In the genomic region with DNA sequence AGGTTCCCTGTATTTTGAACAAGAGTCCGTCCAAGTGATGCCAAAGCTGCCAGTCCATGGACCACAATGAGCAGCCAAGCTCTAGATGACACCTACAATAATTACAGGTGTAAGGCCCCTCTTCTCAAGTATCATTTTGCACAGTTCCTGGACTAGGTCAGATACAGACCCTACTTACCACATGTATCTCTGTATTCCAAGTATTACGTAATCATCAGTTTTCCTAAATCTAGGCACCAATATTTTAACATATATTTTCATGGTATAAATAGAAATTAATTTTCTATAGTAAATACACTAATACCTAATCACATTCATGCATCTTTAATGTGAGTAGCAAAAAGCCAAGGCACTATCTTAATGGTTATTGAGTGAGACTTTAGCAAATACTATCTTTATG, we compare ENCODE assay signal across 32 cellular contexts.
"Had no signal": no experiment of that assay in that cellular context is flagged by ENCODE, and none has a peak within 500 bp of the region (broad histone marks: within the 10 kb centered on the region; RNA-seq: fewer than 3 reads in every experiment).

No MANE protein-coding gene starts in this region.

- ATAC-seq: activated CD8-positive, alpha-beta T cell treated with anti-CD3 and anti-CD28 coated beads for 36 hours; activated naive CD4-positive, alpha-beta T cell treated with anti-CD3 and anti-CD28 coated beads, Interleukin-2, amount 50 U/mL, for 72 hours; activated T-cell treated with anti-CD3 and anti-CD28 coated beads, Interleukin-2, amount 50 U/mL, for 4 hours; activated T-cell treated with anti-CD3 and anti-CD28 coated beads, Interleukin-2, amount 50 U/mL, for 72 hours; activated T-helper 17 cell treated with anti-CD3 and anti-CD28 coated beads, Interleukin-2, amount 50 U/mL, for 72 hours; body of pancreas had no signal

- H3K36me3 ChIP-seq: adrenal gland, brain microvascular endothelial cell, breast epithelium had no signal

- H3K27me3 ChIP-seq: adrenal gland, body of pancreas, brain microvascular endothelial cell, breast epithelium had no signal

- FAIRE-seq: astrocyte, TTC549 had no signal

- H3K4me1 ChIP-seq: adrenal gland, breast epithelium had no signal

- H3K27ac ChIP-seq: adrenal gland, brain microvascular endothelial cell, breast epithelium, VCaP had no signal

- H3K9me3 ChIP-seq: adrenal gland, body of pancreas, breast epithelium had no signal

- H3K4me3 ChIP-seq: adrenal gland, body of pancreas, breast epithelium had no signal

- DNase-seq: activated B cell treated with CpG ODN at 0.5 μM for 24 hours; activated CD4-positive, alpha-beta memory T cell treated with anti-CD3 and anti-CD28 coated beads for 36 hours; activated CD4-positive, alpha-beta T cell treated with anti-CD3 and anti-CD28 coated beads for 4 hours; activated CD4-positive, alpha-beta T cell treated with anti-CD3 and anti-CD28 coated beads, Interleukin-2, amount 50 U/mL, for 1 hour; activated CD4-positive, alpha-beta T cell treated with anti-CD3 and anti-CD28 coated beads, Interleukin-2, amount 50 U/mL, for 4 hours; activated CD4-positive, CD25-positive, alpha-beta regulatory T cell treated with anti-CD3 and anti-CD28 coated beads, Interleukin-2, amount 50 U/mL, for 72 hours; activated CD8-positive, alpha-beta memory T cell treated with anti-CD3 and anti-CD28 coated beads, Interleukin-2, amount 50 U/mL, for 4 hours; activated CD8-positive, alpha-beta T cell treated with anti-CD3 and anti-CD28 coated beads for 36 hours; activated effector memory CD4-positive, alpha-beta T cell treated with anti-CD3 and anti-CD28 coated beads, Interleukin-2, amount 50 U/mL, for 16 hours; activated gamma-delta T cell treated with Interleukin-2 at 50 U/mL for 16 hours; activated naive CD4-positive, alpha-beta T cell; activated naive CD4-positive, alpha-beta T cell treated with anti-CD3 and anti-CD28 coated beads for 36 hours; activated naive CD4-positive, alpha-beta T cell treated with anti-CD3 and anti-CD28 coated beads, Interleukin-2, amount 50 U/mL, for 16 hours; activated naive CD8-positive, alpha-beta T cell treated with anti-CD3 and anti-CD28 coated beads for 36 hours; activated T-cell treated with anti-CD3 and anti-CD28 coated beads for 4 hours; activated T-cell treated with anti-CD3 and anti-CD28 coated beads, Interleukin-2, amount 50 U/mL, for 1 hour; activated T-cell treated with anti-CD3 and anti-CD28 coated beads, Interleukin-2, amount 50 U/mL, for 4 hours; activated T-cell treated with anti-CD3 and anti-CD28 coated beads, Interleukin-2, amount 50 U/mL, for 72 hours; adrenal gland; amniotic stem cell; aorta; brain microvascular endothelial cell; central memory CD4-positive, alpha-beta T cell; T-helper 2 cell; T-helper 9 cell had no signal
